13 cellular contexts compared by ENCODE assay signal in the genomic region with DNA sequence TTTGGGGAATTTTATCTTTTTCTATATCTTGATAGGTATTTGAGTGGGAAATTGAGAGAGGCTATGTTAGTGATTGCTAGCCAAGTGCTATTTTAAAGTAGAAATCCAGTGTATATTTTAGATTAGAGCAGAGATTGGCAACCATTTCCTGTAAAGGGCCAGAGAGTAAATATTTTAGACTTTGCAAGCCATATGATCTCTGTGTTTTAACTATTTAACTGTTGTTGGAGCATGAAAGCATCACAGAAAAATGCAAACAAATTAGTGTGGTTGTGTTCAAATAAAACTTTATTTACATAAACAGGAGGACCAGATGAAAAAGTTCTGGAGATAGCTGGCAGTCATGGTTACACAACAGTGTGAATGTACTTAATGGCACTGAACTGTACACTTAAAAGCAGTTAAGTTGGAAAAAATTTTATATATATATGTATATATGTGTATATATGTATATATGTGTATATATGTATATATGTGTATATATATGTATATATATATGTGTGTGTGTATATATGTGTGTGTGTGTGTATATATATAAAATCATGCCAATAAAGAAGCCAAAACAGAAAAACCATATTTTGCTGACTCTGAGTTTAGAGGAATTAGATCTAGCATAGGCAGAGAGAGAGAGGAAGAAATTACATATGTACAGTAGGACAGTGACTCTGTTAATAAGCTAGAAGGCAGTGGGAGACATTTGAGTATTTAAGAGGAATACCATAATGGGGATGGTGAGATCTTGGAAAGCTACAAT.
DNase-seq lines count a peak whose midpoint lies in the region; ATAC-seq, FAIRE-seq and TF ChIP-seq lines count a peak whose summit lies in the region.
"Had no signal": no experiment of that assay in that cellular context is flagged by ENCODE, and none has a peak within 500 bp of the region (broad histone marks: within the 10 kb centered on the region; RNA-seq: fewer than 3 reads in every experiment).

No MANE protein-coding gene starts in this region.

- dilution Hi-C loops in endothelial cell of umbilical vein (cut with MboI; ENCODE audit: extremely low pct_ligation_motif_present, low sequenced_read_pairs), result no loop called here

- H3K4me1 ChIP-seq in endothelial cell of umbilical vein (ENCODE audit: control insufficient read depth, extremely low read depth, insufficient read depth, low read length), result peaks cover 47% of the 10 kb centered on the region

- H2AFZ ChIP-seq in endothelial cell of umbilical vein (ENCODE audit: low read depth, low read length), result no peak overlapping the region

- H3K27ac ChIP-seq in endothelial cell of umbilical vein (ENCODE audit: insufficient read depth, low read depth, low read length), result peak overlapping the region; percentile 96
- H3K27ac ChIP-seq: ovary, WERI-Rb-1 had no signal

- BruUV-seq in endothelial cell of umbilical vein (replicated peaks; lab: Mats Ljungman, UMichigan), result no TSS peak

- H3K9me3 ChIP-seq in endothelial cell of umbilical vein (replicated peaks; ENCODE audit: control insufficient read depth, insufficient read depth, low read length), result no peaks in the 10 kb centered on the region
- H3K9me3 ChIP-seq: ovary had no signal

- no peak for TF ChIP-seq POLR2A in endothelial cell of umbilical vein (IDR thresholded peaks at IDR 0.05; ENCODE audit: low read depth, low read length)

- no peaks in the 10 kb centered on the region for H3K79me2 ChIP-seq in endothelial cell of umbilical vein (ENCODE audit: control insufficient read depth, insufficient read depth, low read length)

- CTCF ChIA-PET in endothelial cell of umbilical vein (lab: Charles Lee), result interaction anchor here (1.3 to 1.6 kb wide), 3 partner anchors 40 to 60 kb away, joined by 3 to 7 read pairs (median 7); no protein-coding TSS in a partner anchor

- H3K9me1 ChIP-seq in endothelial cell of umbilical vein (replicated peaks; ENCODE audit: control insufficient read depth, extremely low read depth, insufficient read depth, low read length), result no peaks in the 10 kb centered on the region

- no peaks in the 10 kb centered on the region for H3K27me3 Mint-ChIP-seq in osteocyte (ENCODE audit: unreplicated experiment)
- no peaks in the 10 kb centered on the region for H3K27me3 Mint-ChIP-seq in natural killer cell (ENCODE audit: low read depth in 2 of 2)
- H3K27me3 Mint-ChIP-seq: stimulated activated naive CD8-positive, alpha-beta T cell treated with anti-CD3 and anti-CD28 coated beads, Interleukin-15, amount 100 ng/mL, for 72 hours had no signal

- no peaks in the 10 kb centered on the region for H3K36me3 Mint-ChIP-seq in osteocyte (ENCODE audit: unreplicated experiment)
- H3K36me3 Mint-ChIP-seq in natural killer cell, result no peaks in the 10 kb centered on the region

- H3K4me3 ChIP-seq in endothelial cell of umbilical vein (replicated peaks in 1 of 3; ENCODE audit: insufficient read depth in 1 of 3, low read depth in 1 of 3, low read length in 3 of 3), result no peak overlapping the region
- H3K4me3 ChIP-seq: ovary had no signal

- ATAC-seq in GM18498 (IDR thresholded peaks at IDR 0.05; ENCODE audit: unreplicated experiment) (peak; percentile 19), natural killer cell (no peak), HG02763 (IDR thresholded peaks at IDR 0.05; ENCODE audit: unreplicated experiment) (no peak)

- no peak for TF ChIP-seq CTCF in endothelial cell of umbilical vein (IDR thresholded peaks at IDR 0.05; ENCODE audit: extremely low read depth in 1 of 2, insufficient read depth in 1 of 2, low read depth in 1 of 2, low read length in 2 of 2)
- no peak for TF ChIP-seq CTCF in osteocyte (IDR thresholded peaks at IDR 0.05)
- TF ChIP-seq CTCF in natural killer cell (IDR thresholded peaks at IDR 0.05), result no peak
- TF ChIP-seq CTCF in GM20000 (IDR thresholded peaks at IDR 0.05; ENCODE audit: extremely low read depth, missing control alignments), result no peak

- peaks cover 24% of the 10 kb centered on the region for H3K4me1 Mint-ChIP-seq in osteocyte (ENCODE audit: unreplicated experiment)
- H3K4me1 Mint-ChIP-seq in natural killer cell, result peaks cover 7 to 38% of the 10 kb centered on the region in 2 donors

- POLR2A ChIA-PET in endothelial cell of umbilical vein (lab: Charles Lee), result no interaction called here

- H3K9ac ChIP-seq in endothelial cell of umbilical vein (replicated peaks; ENCODE audit: extremely low read depth, insufficient read depth, low read length), result peak overlapping the region; percentile 82

- intact Hi-C loops in endothelial cell of umbilical vein (cut with micrococcal nuclease), result loop anchor here (2.0 kb wide), 1 partner anchor 132 kb away; no protein-coding TSS in a partner anchor
- intact Hi-C loops in natural killer cell (cut with micrococcal nuclease), result no loop called here

- peak; percentile 42 for FAIRE-seq in endothelial cell of umbilical vein (lab: Jason Lieb, UNC)

- no peaks in the 10 kb centered on the region for H3K36me3 ChIP-seq in endothelial cell of umbilical vein (ENCODE audit: control insufficient read depth in 2 of 2, extremely low read depth in 1 of 2, insufficient read depth in 2 of 2, low read length in 2 of 2)
- H3K36me3 ChIP-seq: ovary, WERI-Rb-1 had no signal

- H4K20me1 ChIP-seq in endothelial cell of umbilical vein (replicated peaks; ENCODE audit: control insufficient read depth, extremely low read depth, insufficient read depth, low read length), result no peaks in the 10 kb centered on the region

- no peaks in the 10 kb centered on the region for H3K9me3 Mint-ChIP-seq in osteocyte (ENCODE audit: unreplicated experiment)
- H3K9me3 Mint-ChIP-seq in natural killer cell, result no peaks in the 10 kb centered on the region
- H3K9me3 Mint-ChIP-seq: activated T-cell treated with anti-CD3 and anti-CD28 coated beads, Interleukin-2, amount 50 U/mL, for 4 hours; stimulated activated naive CD8-positive, alpha-beta T cell treated with anti-CD3 and anti-CD28 coated beads, Interleukin-15, amount 100 ng/mL, for 72 hours had no signal

- peak overlapping the region; percentile 76 for H3K27ac Mint-ChIP-seq in osteocyte (ENCODE audit: unreplicated experiment)
- H3K27ac Mint-ChIP-seq in natural killer cell, result no peak overlapping the region

- H3K4me3 Mint-ChIP-seq in osteocyte (ENCODE audit: unreplicated experiment), result no peak overlapping the region
- H3K4me3 Mint-ChIP-seq in natural killer cell, result no peak overlapping the region
- H3K4me3 Mint-ChIP-seq: activated T-cell treated with anti-CD3 and anti-CD28 coated beads, Interleukin-2, amount 50 U/mL, for 4 hours; stimulated activated naive CD8-positive, alpha-beta T cell treated with anti-CD3 and anti-CD28 coated beads, Interleukin-15, amount 100 ng/mL, for 72 hours had no signal

- H3K4me2 ChIP-seq in endothelial cell of umbilical vein (ENCODE audit: insufficient read depth, low read length), result peak overlapping the region; percentile 62

- DNase-seq in NCI-H774 (lab: John Stamatoyannopoulos, UW) (peak; percentile 8), endothelial cell of umbilical vein (ENCODE audit: low read depth, low spot score) (peak; percentile 19), osteocyte (ENCODE audit: extremely low spot score, unreplicated experiment) (no peak), UCSD-AML1 (lab: John Stamatoyannopoulos, UW; ENCODE audit: unreplicated experiment) (no peak), natural killer cell (no peak), GM20000 (ENCODE audit: low spot score) (no peak)
- DNase-seq: activated T-cell treated with anti-CD3 and anti-CD28 coated beads, Interleukin-2, amount 50 U/mL, for 4 hours; left ventricle myocardium superior; ovary; stimulated activated naive CD8-positive, alpha-beta T cell treated with anti-CD3 and anti-CD28 coated beads, Interleukin-15, amount 100 ng/mL, for 72 hours; WERI-Rb-1 had no signal

- no peaks in the 10 kb centered on the region for H3K27me3 ChIP-seq in endothelial cell of umbilical vein (ENCODE audit: control insufficient read depth in 2 of 2, insufficient read depth in 2 of 2, low read length in 2 of 2)
- H3K27me3 ChIP-seq: ovary had no signal

TF ChIP-seq in endothelial cell of umbilical vein, 7 proteins besides CTCF, POLR2A, EP300 and RAD21:
- peak; percentile 33 for TF ChIP-seq GATA2 (IDR thresholded peaks at IDR 0.05; ENCODE audit: insufficient read depth, insufficient read length, low read depth, low read length)
- TF ChIP-seq POLR2AphosphoS5 (IDR thresholded peaks at IDR 0.05; ENCODE audit: insufficient read depth, low read depth, low read length), result no peak

Comparison
In these comparisons a context has a peak if more than half of its experiments do, and no peak if none do; other contexts are left out.
1. DNase-seq: peak in NCI-H774 (single experiment) and endothelial cell of umbilical vein (single experiment); none in osteocyte (single experiment), UCSD-AML1 (single experiment), natural killer cell (single experiment) and GM20000 (single experiment).